ENCODE assay signal across 9 cellular contexts in the genomic region with DNA sequence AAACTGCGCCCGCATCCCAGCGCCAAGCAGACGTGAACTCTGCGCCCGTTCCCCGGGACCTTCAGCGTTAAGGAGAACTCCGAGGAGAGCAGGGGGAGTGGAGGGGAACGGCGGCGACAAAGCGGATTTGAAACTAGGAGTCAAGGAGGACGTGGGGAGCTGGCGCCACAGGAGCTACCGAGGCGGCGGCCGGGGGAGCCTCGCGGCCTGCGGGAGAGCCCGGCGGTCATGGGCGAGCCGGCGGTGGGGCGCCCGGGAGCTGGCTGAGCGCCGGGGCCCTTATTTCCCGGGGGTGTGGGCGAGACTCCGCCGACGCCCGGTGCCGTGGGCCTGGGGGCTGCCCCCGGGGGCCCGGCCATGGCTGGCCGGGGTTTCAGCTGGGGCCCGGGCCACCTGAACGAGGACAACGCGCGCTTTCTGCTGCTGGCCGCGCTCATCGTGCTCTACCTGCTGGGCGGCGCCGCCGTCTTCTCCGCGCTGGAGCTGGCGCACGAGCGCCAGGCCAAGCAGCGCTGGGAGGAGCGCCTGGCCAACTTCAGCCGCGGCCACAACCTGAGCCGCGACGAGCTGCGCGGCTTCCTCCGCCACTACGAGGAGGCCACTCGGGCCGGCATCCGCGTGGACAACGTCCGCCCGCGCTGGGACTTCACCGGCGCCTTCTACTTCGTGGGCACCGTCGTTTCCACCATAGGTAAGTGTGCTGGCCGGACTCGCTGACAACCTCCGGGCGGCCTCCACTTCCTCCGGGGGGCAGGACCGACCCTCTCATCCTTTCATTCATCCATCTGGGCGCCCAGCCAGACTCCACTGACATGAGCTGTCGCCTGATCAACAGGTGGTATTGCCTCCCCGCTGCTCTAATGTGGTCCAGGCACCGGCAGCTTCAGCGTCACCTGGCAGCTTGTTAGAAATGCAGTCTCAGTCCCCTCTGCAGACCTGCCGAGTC. TPM values are rescaled to one million over a fixed set of nuclear protein-coding genes. Genes with fewer than 3 reads are reported as not detected.
DNase-seq lines count a peak whose midpoint lies in the region; ATAC-seq and TF ChIP-seq lines count a peak whose summit lies in the region.
"Had no signal": no experiment of that assay in that cellular context is flagged by ENCODE, and none has a peak within 500 bp of the region (broad histone marks: within the 10 kb centered on the region; RNA-seq: fewer than 3 reads in every experiment).

KCNK13 (plus strand) TSS at position 146 of the 946 bp plus-strand sequence; CDS start at position 358, 212 bp downstream.

- no peak for TF ChIP-seq POLR2A in heart left ventricle (IDR thresholded peaks at IDR 0.05)

- TF ChIP-seq CTCF in heart left ventricle (IDR thresholded peaks at IDR 0.05): no peak

- H3K27ac ChIP-seq in heart left ventricle: peak within 1 kb of the TSS in 2 of 12 donors; percentile 11 to 46

- no peak within 1 kb of the TSS for H3K27ac Mint-ChIP-seq in activated CD8-positive, alpha-beta memory T cell treated with anti-CD3 and anti-CD28 coated beads, Interleukin-2, amount 10 ng/mL, durations not matched to agents 7 days and 5 days

- WGBS in heart left ventricle, 4 donors: 2 to 8% (median 6%) methylated on average over 34 to 94 of the region's 94 CpGs

- H3K9me3 ChIP-seq in heart left ventricle: no peaks in the 10 kb centered on the region

- H3K27me3 Mint-ChIP-seq in activated CD8-positive, alpha-beta memory T cell treated with anti-CD3 and anti-CD28 coated beads, Interleukin-2, amount 10 ng/mL, durations not matched to agents 7 days and 5 days: peaks cover 67% of the 10 kb centered on the region

- peak within 1 kb of the TSS; percentile 70 for H3K4me3 Mint-ChIP-seq in activated CD8-positive, alpha-beta memory T cell treated with anti-CD3 and anti-CD28 coated beads, Interleukin-2, amount 10 ng/mL, durations not matched to agents 7 days and 5 days

- peaks cover 9 to 89% (median 34%) of the 10 kb centered on the region in 9 donors for H3K27me3 ChIP-seq in heart left ventricle

- H3K4me1 ChIP-seq in heart left ventricle: peaks cover 0 to 29% (median 17%) of the 10 kb centered on the region in 12 donors

- peak within 1 kb of the TSS; percentile 27 to 62 (median 48) for H3K4me3 ChIP-seq in heart left ventricle

- CTCF ChIA-PET in activated CD8-positive, alpha-beta memory T cell treated with anti-CD3 and anti-CD28 coated beads, Interleukin-2, amount 10 ng/mL, durations not matched to agents 7 days and 5 days (lab: Charles Lee): interaction anchor here (1.0 to 1.5 kb wide), 4 partner anchors 84 to 123 kb away, joined by 4 to 8 read pairs (median 6); no protein-coding TSS in a partner anchor

- no peak for ATAC-seq in activated CD8-positive, alpha-beta memory T cell treated with anti-CD3 and anti-CD28 coated beads, Interleukin-2, amount 10 ng/mL, durations not matched to agents 7 days and 5 days
- ATAC-seq in heart left ventricle: peak in 2 of 4 donors; percentile 43 to 55
- ATAC-seq in GM21360 (IDR thresholded peaks at IDR 0.05; ENCODE audit: unreplicated experiment): no peak
- ATAC-seq in GM19395 (IDR thresholded peaks at IDR 0.05; ENCODE audit: unreplicated experiment): no peak

- H3K9me3 Mint-ChIP-seq in activated CD8-positive, alpha-beta memory T cell treated with anti-CD3 and anti-CD28 coated beads, Interleukin-2, amount 10 ng/mL, durations not matched to agents 7 days and 5 days (ENCODE audit: low read depth): no peaks in the 10 kb centered on the region

- DNase-seq in DMS53 (lab: John Stamatoyannopoulos, UW) (peak; percentile 63), NCI-H1092 treated with DMSO at 0.1 percent for 48 hours (lab: John Stamatoyannopoulos, UW) (peak; percentile 78), heart left ventricle (peak in 2 of 5 donors; percentile 31 to 63), posterior vena cava (ENCODE audit: low spot score) (peak; percentile 82), GM19238 (ENCODE audit: insufficient read length, low spot score) (no peak)
- DNase-seq in activated CD8-positive, alpha-beta memory T cell treated with anti-CD3 and anti-CD28 coated beads, Interleukin-2, amount 10 ng/mL, durations not matched to agents 7 days and 5 days: no peak

- H3K36me3 ChIP-seq in heart left ventricle: no peaks in the 10 kb centered on the region

- intact Hi-C loops in heart left ventricle (cut with DNase I) (loop anchor here in 4 of 10 donors (5.0 to 10.0 kb wide), 4 partner anchors 77 to 175 kb away; no protein-coding TSS in a partner anchor), posterior vena cava (cut with DNase I) (no loop called here)

- no peaks in the 10 kb centered on the region for H3K36me3 Mint-ChIP-seq in activated CD8-positive, alpha-beta memory T cell treated with anti-CD3 and anti-CD28 coated beads, Interleukin-2, amount 10 ng/mL, durations not matched to agents 7 days and 5 days

- H3K4me1 Mint-ChIP-seq in activated CD8-positive, alpha-beta memory T cell treated with anti-CD3 and anti-CD28 coated beads, Interleukin-2, amount 10 ng/mL, durations not matched to agents 7 days and 5 days: peaks cover 24% of the 10 kb centered on the region

RNA-seq across cellular contexts. Expression of gene KCNK13, which starts in this region (rescaled TPM):
- total RNA-seq in activated CD8-positive, alpha-beta memory T cell treated with anti-CD3 and anti-CD28 coated beads, Interleukin-2, amount 10 ng/mL, durations not matched to agents 7 days and 5 days: under 1 TPM; 0.21 to 0.23 TPM
- 10 to 100 TPM in 1 of 9 donors, 1 to 10 TPM in 5, under 1 TPM in 3; 0.16 to 10.7 (median 1.7) TPM for total RNA-seq in heart left ventricle
- under 1 TPM; 0.53 to 0.55 TPM for polyA plus RNA-seq in heart left ventricle
- 1 to 10 TPM in 1 of 2 donors, under 1 TPM in 1; 0.56 to 1.1 TPM for total RNA-seq in posterior vena cava
- total RNA-seq: LHCN-M2 had no signal

Comparison
In these comparisons a context has a peak if more than half of its experiments do, and no peak if none do; other contexts are left out.
1. DNase-seq: peak in DMS53 (single experiment), NCI-H1092 treated with DMSO at 0.1 percent for 48 hours (single experiment) and posterior vena cava (single experiment); none in activated CD8-positive, alpha-beta memory T cell treated with anti-CD3 and anti-CD28 coated beads, Interleukin-2, amount 10 ng/mL, durations not matched to agents 7 days and 5 days (single experiment) and GM19238 (single experiment).